7 cellular contexts compared by ENCODE assay signal in the genomic region with DNA sequence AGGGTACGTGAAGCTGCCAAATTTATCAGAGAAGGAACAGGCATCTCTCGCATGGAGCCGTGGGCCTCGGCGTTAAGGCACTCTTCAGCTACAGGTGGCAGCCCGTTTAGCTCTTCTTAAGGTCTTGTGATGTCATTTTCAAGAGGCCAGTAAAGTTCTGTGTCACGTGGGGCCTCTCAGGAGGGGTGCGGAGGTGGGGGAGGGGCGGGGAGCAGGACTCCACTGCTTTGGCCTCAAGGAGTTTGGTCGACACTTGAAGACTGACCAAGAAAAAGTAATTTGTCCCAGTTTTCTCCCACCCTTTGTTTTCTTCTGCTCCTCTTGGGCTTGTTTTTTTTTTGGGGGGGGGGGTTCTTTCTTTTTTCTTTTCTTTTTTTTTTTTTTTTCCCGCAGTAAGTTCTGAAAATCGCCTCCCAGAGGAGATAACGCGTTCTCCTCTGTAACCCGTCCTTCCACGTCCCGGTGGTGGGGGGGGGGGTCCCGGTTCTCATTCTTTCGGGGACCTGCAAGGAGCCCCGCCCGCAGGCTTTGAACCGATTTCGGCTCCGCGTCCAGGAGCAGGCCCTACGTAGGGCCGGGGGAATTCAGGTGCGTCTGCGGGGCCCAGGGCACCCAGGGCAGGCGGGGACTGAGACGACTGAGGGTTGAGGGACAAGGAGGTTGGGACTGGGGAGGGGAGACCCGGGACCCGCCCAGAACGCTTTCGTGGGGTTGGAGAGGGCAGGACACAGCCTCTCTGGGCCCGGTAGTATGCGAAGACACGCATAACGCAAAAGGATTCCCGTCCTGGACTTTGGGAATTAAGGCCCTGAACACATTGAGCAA. TPM values are rescaled to one million over a fixed set of nuclear protein-coding genes. Genes with fewer than 3 reads are reported as not detected.
DNase-seq lines count a peak whose midpoint lies in the region; ATAC-seq and TF ChIP-seq lines count a peak whose summit lies in the region.

No MANE protein-coding gene starts in this region.

- no TSS peak for BruUV-seq in OCI-LY7 (replicated peaks; lab: Mats Ljungman, UMichigan)

- POLR2A ChIA-PET in T-cell (lab: Charles Lee) = interaction anchor here in 1 of 2 donors (0.6 kb wide), 1 partner anchor 862 kb away, joined by 3 read pairs; no protein-coding TSS in a partner anchor
- POLR2A ChIA-PET in OCI-LY7 (lab: Charles Lee) = interaction anchor here (0.6 kb wide), 1 partner anchor 480 kb away, joined by 4 read pairs; no protein-coding TSS in a partner anchor

- CTCF ChIA-PET in T-cell (lab: Charles Lee) = interaction anchor here in 1 of 2 donors (0.6 to 1.3 kb wide), 3 partner anchors 53 to 737 kb away, joined by 4 to 5 read pairs (median 5); no protein-coding TSS in a partner anchor
- CTCF ChIA-PET in OCI-LY7 (lab: Charles Lee; ENCODE audit: unreplicated experiment) = no interaction called here

- peak overlapping the region; percentile 65 to 72 for H3K27ac ChIP-seq in left lung
- no peak overlapping the region for H3K27ac ChIP-seq in OCI-LY7 (ENCODE audit: low read depth, low read length, poor library complexity, severe bottlenecking)

- no peaks in the 10 kb centered on the region for H4K20me1 ChIP-seq in OCI-LY7 (ENCODE audit: insufficient read depth, low read length)

- no peaks in the 10 kb centered on the region for H3K79me2 ChIP-seq in OCI-LY7 (ENCODE audit: insufficient read depth, low read depth, low read length)

- H3K27ac Mint-ChIP-seq in T-cell = peak overlapping the region; percentile 36 to 63

- H3K9me3 Mint-ChIP-seq in T-cell = no peaks in the 10 kb centered on the region

- H3K36me3 Mint-ChIP-seq in T-cell = no peaks in the 10 kb centered on the region

- no peaks in the 10 kb centered on the region for H3K9me2 ChIP-seq in OCI-LY7 (ENCODE audit: insufficient read depth, low read length)

- peaks cover 19 to 26% (median 19%) of the 10 kb centered on the region in 3 donors for H3K4me1 Mint-ChIP-seq in T-cell

- TF ChIP-seq CTCF in left lung (IDR thresholded peaks at IDR 0.05) (no peak), OCI-LY7 (conservative IDR thresholded peaks at IDR 0.05; ENCODE audit: low read length) (no peak)

- peak; percentile 71 for ATAC-seq in GM18867 (IDR thresholded peaks at IDR 0.05; ENCODE audit: unreplicated experiment)
- peak; percentile 71 for ATAC-seq in HG03196 (IDR thresholded peaks at IDR 0.05; ENCODE audit: unreplicated experiment)
- ATAC-seq in T-cell (replicated peaks in 1 of 4) = peak; percentile 60 to 77 (median 70)
- peak; percentile 99 for ATAC-seq in left lung

- no peaks in the 10 kb centered on the region for H3K36me3 ChIP-seq in left lung
- no peaks in the 10 kb centered on the region for H3K36me3 ChIP-seq in OCI-LY7 (ENCODE audit: insufficient read depth, low read length)

- DNase-seq in T-cell = peak in 26 of 34 experiments; percentile 2 to 47 (median 18)
- DNase-seq in cerebellar cortex (ENCODE audit: low spot score) = peak; percentile 81
- peak; percentile 83 to 85 for DNase-seq in left lung
- peak in 2 of 3 experiments; percentile 5 to 50 for DNase-seq in stimulated activated CD4-positive, alpha-beta T cell treated with anti-CD3 and anti-CD28 coated beads, TNF-alpha, amount 100 ng/mL, for 24 hours (ENCODE audit: low read depth in 3 of 3)
- no peak for DNase-seq in OCI-LY7 (ENCODE audit: low spot score)

- H3K4me2 ChIP-seq in OCI-LY7 (ENCODE audit: low read length) = no peak overlapping the region

- peak overlapping the region; percentile 69 to 79 (median 70) for H3K4me3 Mint-ChIP-seq in T-cell

- H3K4me1 ChIP-seq in left lung (no peaks in the 10 kb centered on the region), OCI-LY7 (ENCODE audit: insufficient read depth, low read length, poor library complexity, severe bottlenecking) (no peaks in the 10 kb centered on the region)

- no peak overlapping the region for H2AFZ ChIP-seq in OCI-LY7 (ENCODE audit: low read length)

- peaks cover 40 to 68% of the 10 kb centered on the region in 2 donors for H3K27me3 Mint-ChIP-seq in T-cell

- H3K9me3 ChIP-seq in left lung (no peaks in the 10 kb centered on the region), OCI-LY7 (ENCODE audit: low read length) (no peaks in the 10 kb centered on the region)

- intact Hi-C loops in left lung (cut with DNase I) = no loop called here
- intact Hi-C loops in OCI-LY7 (cut with micrococcal nuclease; ENCODE audit: unreplicated experiment) = no loop called here

- peaks cover 0 to 62% of the 10 kb centered on the region in 2 donors for H3K27me3 ChIP-seq in left lung

- H3K4me3 ChIP-seq in left lung (peak overlapping the region; percentile 25 to 31), OCI-LY7 (ENCODE audit: low read depth, low read length, poor library complexity, severe bottlenecking) (no peak overlapping the region)

RNA-seq across cellular contexts. Expression of gene GPX6, which starts 26.0 kb away (rescaled TPM):
- total RNA-seq in T-cell = not detected
- not detected for total RNA-seq in left lung
- not detected in 2 replicates for total RNA-seq in OCI-LY7 (2014; rRNA removed; shearing (Covaris generic))
- total RNA-seq in OCI-LY7 (2022) = not detected in 2 replicates

RNA-seq across cellular contexts. Expression of gene GPX5, which starts 36.1 kb away (rescaled TPM):
- total RNA-seq in T-cell (not detected), left lung (not detected), OCI-LY7 (2022) (not detected in 2 replicates)
- 0.09 TPM in 1 of 2 replicates, not detected in the other for total RNA-seq in OCI-LY7 (2014; rRNA removed; shearing (Covaris generic))

RNA-seq across cellular contexts. Expression of gene ZSCAN23, which starts 46.3 kb away (rescaled TPM):
- total RNA-seq in T-cell = 1 to 10 TPM; 1.3 to 3.5 (median 1.7) TPM
- total RNA-seq in left lung = 1 to 10 TPM; 1.2 to 5.2 TPM
- not detected in 2 replicates for total RNA-seq in OCI-LY7 (2014; rRNA removed; shearing (Covaris generic))
- total RNA-seq in OCI-LY7 (2022) = not detected in 2 replicates
